Comparison of ENCODE assay signal across 22 cellular contexts in genomic region chr2:207884127-207884526, GRCh38.
"Had no signal": no experiment of that assay in that cellular context is flagged by ENCODE, and none has a peak within 500 bp of the region (broad histone marks: within the 10 kb centered on the region; RNA-seq: fewer than 3 reads in every experiment).

No MANE protein-coding gene starts in this region.

- H3K27me3 Mint-ChIP-seq: naive B cell; stimulated activated naive CD8-positive, alpha-beta T cell treated with anti-CD3 and anti-CD28 coated beads, Interleukin-15, Interleukin-2, amounts not matched to agents 100 ng/mL and 50 ng/mL, for 24 hours had no signal

- FAIRE-seq: colon, endometrium, frontal cortex had no signal

- DNase-seq: cerebellar nuclear complex; dorsolateral prefrontal cortex; effector memory CD4-positive, alpha-beta T cell; heart left ventricle; hippocampal formation; left colon; left ventricle myocardium superior; mesenchymal stem cell; midbrain; naive B cell; posterior cingulate gyrus; right cardiac atrium; stimulated activated CD4-positive, alpha-beta T cell treated with anti-CD3 and anti-CD28 coated beads, Interleukin-4, amount 100 ng/mL, for 1 hour; stimulated activated CD8-positive, alpha-beta memory T cell treated with anti-CD3 and anti-CD28 coated beads, Interleukin-4, amount 100 ng/mL, for 48 hours; testis had no signal

- ATAC-seq: esophagus mucosa; heart left ventricle; left ventricle myocardium superior; right cardiac atrium; stimulated activated effector memory CD8-positive, alpha-beta T cell treated with anti-CD3 and anti-CD28 coated beads, Interleukin-12 subunit alpha, Interleukin-12 subunit beta, amount 100 ng/mL, for 72 hours had no signal

- H3K4me1 Mint-ChIP-seq: stimulated activated effector memory CD8-positive, alpha-beta T cell treated with anti-CD3 and anti-CD28 coated beads, Interleukin-12 subunit alpha, Interleukin-12 subunit beta, amount 100 ng/mL, for 72 hours had no signal

- H3K9me3 Mint-ChIP-seq: naive B cell; neural crest cell; stimulated activated effector memory CD8-positive, alpha-beta T cell treated with anti-CD3 and anti-CD28 coated beads, Interleukin-12 subunit alpha, Interleukin-12 subunit beta, amount 100 ng/mL, for 72 hours; stimulated activated naive CD8-positive, alpha-beta T cell treated with anti-CD3 and anti-CD28 coated beads, Interleukin-15, Interleukin-2, amounts not matched to agents 100 ng/mL and 50 ng/mL, for 24 hours had no signal

- H3K27ac Mint-ChIP-seq: stimulated activated effector memory CD8-positive, alpha-beta T cell treated with anti-CD3 and anti-CD28 coated beads, Interleukin-12 subunit alpha, Interleukin-12 subunit beta, amount 100 ng/mL, for 72 hours; stimulated activated naive CD8-positive, alpha-beta T cell treated with anti-CD3 and anti-CD28 coated beads, Interleukin-15, Interleukin-2, amounts not matched to agents 100 ng/mL and 50 ng/mL, for 24 hours had no signal

- H3K4me3 Mint-ChIP-seq: naive B cell; neural crest cell; stimulated activated effector memory CD8-positive, alpha-beta T cell treated with anti-CD3 and anti-CD28 coated beads, Interleukin-12 subunit alpha, Interleukin-12 subunit beta, amount 100 ng/mL, for 72 hours; stimulated activated naive CD8-positive, alpha-beta T cell treated with anti-CD3 and anti-CD28 coated beads, Interleukin-15, Interleukin-2, amounts not matched to agents 100 ng/mL and 50 ng/mL, for 24 hours had no signal

- H3K36me3 Mint-ChIP-seq: stimulated activated effector memory CD8-positive, alpha-beta T cell treated with anti-CD3 and anti-CD28 coated beads, Interleukin-12 subunit alpha, Interleukin-12 subunit beta, amount 100 ng/mL, for 72 hours had no signal
